In genomic region chr4:77073106-77073858, GRCh38 we compare ENCODE assay signal across 8 cellular contexts. TPM values are rescaled to one million over a fixed set of nuclear protein-coding genes. Genes with fewer than 3 reads are reported as not detected.
DNase-seq lines count a peak whose midpoint lies in the region; ATAC-seq, FAIRE-seq and TF ChIP-seq lines count a peak whose summit lies in the region.

No MANE protein-coding gene starts in this region.

- TF ChIP-seq EP300 in A549 (IDR thresholded peaks at IDR 0.05) (no peak), K562 (IDR thresholded peaks at IDR 0.05; ENCODE audit: low read length) (no peak)

- H3K4me3 ChIP-seq in A549 (peak overlapping the region; percentile 81; the same call in 1 of the 3 replicates), HEK293 (ENCODE audit: low read depth, low read length) (peak overlapping the region; percentile 93), K562 (peak overlapping the region; percentile 81)

- DNase-seq in A549 (ENCODE audit: low read depth in 1 of 2, low spot score in 1 of 2) (no peak), K562 (ENCODE audit: extremely low read depth in 1 of 4, low spot score in 3 of 4) (no peak), lung microvascular endothelial cell (ENCODE audit: low read depth in 2 of 2) (peak; percentile 7 to 26), NCI-H2227 treated with DMSO at 0.1 percent for 48 hours (lab: John Stamatoyannopoulos, UW) (no peak)
- DNase-seq in activated CD4-positive, alpha-beta T cell treated with anti-CD3 and anti-CD28 coated beads for 48 hours = no peak
- no peak for DNase-seq in stimulated activated naive CD4-positive, alpha-beta T cell (lab: John Stamatoyannopoulos, UW)

- peaks cover 78% of the 10 kb centered on the region for H3K79me2 ChIP-seq in K562 (ENCODE audit: control insufficient read depth, insufficient read depth, low read length)

- POLR2A ChIA-PET in A549 (lab: Yijun Ruan, JAX) = no interaction called here
- POLR2A ChIA-PET in HEK293 (lab: Yijun Ruan, JAX) = interaction anchor here (0.7 to 3.3 kb wide), 3 partner anchors 17 to 84 kb away, joined by 3 to 19 read pairs (median 4); partner anchors contain the start of gene CCNG2
- POLR2A ChIA-PET in K562 (lab: Yijun Ruan, JAX) = interaction anchor here (1.2 to 1.4 kb wide), 3 partner anchors 8 to 81 kb away, joined by 3 to 5 read pairs (median 3); no protein-coding TSS in a partner anchor

- H3K4me1 ChIP-seq in A549 = peaks cover 26% of the 10 kb centered on the region; the same call in 2 of the 3 replicates
- H3K4me1 ChIP-seq in HEK293 (ENCODE audit: control insufficient read depth, insufficient read depth, low read length) = no peaks in the 10 kb centered on the region
- H3K4me1 ChIP-seq in K562 (replicated peaks in 1 of 2; ENCODE audit: control insufficient read depth in 2 of 2, insufficient read depth in 2 of 2, low read length in 2 of 2) = peaks cover 3% of the 10 kb centered on the region in 2 experiments; a peak in 2 of 5 replicates

- no peak for TF ChIP-seq RAD21 in A549 (conservative IDR thresholded peaks at IDR 0.05 in 1 of 2, IDR thresholded peaks at IDR 0.05 in 1 of 2)
- TF ChIP-seq RAD21 in K562 (CRISPR knock-in tag; conservative IDR thresholded peaks at IDR 0.05 in 1 of 2, IDR thresholded peaks at IDR 0.05 in 1 of 2) = no peak

- H3K9me1 ChIP-seq in K562 (ENCODE audit: control insufficient read depth, insufficient read depth, low read length) = no peaks in the 10 kb centered on the region

- intact Hi-C loops in K562 (cut with micrococcal nuclease) = no loop called here

- no peak for ATAC-seq in A549
- ATAC-seq in K562 = peak; percentile 11; the same call in 1 of the 3 replicates
- ATAC-seq in GM21576 (IDR thresholded peaks at IDR 0.05; ENCODE audit: unreplicated experiment) = no peak

- in situ Hi-C loops in K562 (cut with MboI) = no loop called here

- WGBS in A549 (ENCODE audit: missing lambda C conversion rate) = 33% methylated on average over 3 of the region's 3 CpGs
- WGBS in K562 (ENCODE audit: insufficient coverage, low coverage, missing lambda C conversion rate) = 10% methylated on average over 3 of the region's 3 CpGs

- H3K36me3 ChIP-seq in HEK293 (ENCODE audit: control insufficient read depth in 2 of 2, insufficient read depth in 1 of 2, low read length in 2 of 2) (no peaks in the 10 kb centered on the region), K562 (ENCODE audit: control insufficient read depth, insufficient read depth, low read length) (peaks cover 2% of the 10 kb centered on the region; the same call in 1 of the 3 replicates)

- FAIRE-seq in A549 (lab: Jason Lieb, UNC) (no peak), K562 (lab: Jason Lieb, UNC) (peak; percentile 49)

- H2AFZ ChIP-seq in K562 (ENCODE audit: low read depth, low read length) = no peak overlapping the region

- BruUV-seq in K562 (replicated peaks; lab: Mats Ljungman, UMichigan) = no TSS peak

- TF ChIP-seq POLR2A in A549 (IDR thresholded peaks at IDR 0.05; ENCODE audit: low read length) (no peak), K562 (conservative IDR thresholded peaks at IDR 0.05) (no peak)

- CTCF ChIA-PET in A549 (lab: Yijun Ruan, JAX) (interaction anchor here (0.9 kb wide), 1 partner anchor 642 kb away, joined by 4 read pairs; no protein-coding TSS in a partner anchor), HEK293 (lab: Yijun Ruan, JAX) (interaction anchor here (1.2 to 1.5 kb wide), 2 partner anchors 28 to 130 kb away, joined by 4 to 7 read pairs; no protein-coding TSS in a partner anchor), K562 (lab: Yijun Ruan, JAX; ENCODE audit: low intra/inter-chr PET ratio) (no interaction called here)

- TF ChIP-seq CTCF in A549 (IDR thresholded peaks at IDR 0.05) = no peak
- no peak for TF ChIP-seq CTCF in HEK293 (tag by site-specific recombination; IDR thresholded peaks at IDR 0.05)
- TF ChIP-seq CTCF in K562 (IDR thresholded peaks at IDR 0.05 in 2 of 3, conservative IDR thresholded peaks at IDR 0.05 in 1 of 3; ENCODE audit: insufficient read depth in 2 of 3, low read depth in 1 of 3, low read length in 3 of 3) = no peak

- peak overlapping the region; percentile 94 for H3K4me2 ChIP-seq in A549
- H3K4me2 ChIP-seq in K562 (ENCODE audit: insufficient read depth, low read length) = peak overlapping the region; percentile 99

- peak overlapping the region; percentile 38 to 99; a peak in 3 of 4 replicates for H3K9ac ChIP-seq in K562 (ENCODE audit: insufficient read depth in 1 of 2, low read depth in 2 of 2, low read length in 2 of 2)

- H3K27me3 ChIP-seq in K562 (ENCODE audit: control insufficient read depth in 2 of 2, insufficient read depth in 2 of 2, low read length in 2 of 2) = no peaks in the 10 kb centered on the region

- H4K20me1 ChIP-seq in K562 (replicated peaks; ENCODE audit: control insufficient read depth, insufficient read depth, low read length) = peaks cover 19% of the 10 kb centered on the region

- H3K9me3 ChIP-seq in A549 (no peaks in the 10 kb centered on the region), HEK293 (ENCODE audit: control insufficient read depth, insufficient read depth, low read depth, low read length) (no peaks in the 10 kb centered on the region), K562 (replicated peaks; ENCODE audit: control insufficient read depth, insufficient read depth, low read depth, low read length) (peaks cover 4% of the 10 kb centered on the region)

- H3K27ac ChIP-seq in A549 (no peak overlapping the region), HEK293 (ENCODE audit: extremely low read depth, low read depth, low read length) (no peak overlapping the region), K562 (ENCODE audit: extremely low read depth, low read depth, low read length) (peak overlapping the region; percentile 53)

TF ChIP-seq in A549, 52 proteins besides CTCF, POLR2A, EP300 and RAD21 (continues in another document):
- TF ChIP-seq HOXA7 (CRISPR knock-in tag; IDR thresholded peaks at IDR 0.05) (no peak), USF2 (IDR thresholded peaks at IDR 0.05) (no peak), HEYL (CRISPR knock-in tag; IDR thresholded peaks at IDR 0.05) (no peak)

TF ChIP-seq in HEK293, 187 proteins besides CTCF, POLR2A, EP300 and RAD21 (continues in another document):
- TF ChIP-seq ZBTB8A (tag by site-specific recombination; IDR thresholded peaks at IDR 0.05) = no peak
- TF ChIP-seq ZNF791 (tag by site-specific recombination; IDR thresholded peaks at IDR 0.05) = no peak

TF ChIP-seq in K562, 482 proteins besides CTCF, POLR2A, EP300 and RAD21:
- TF ChIP-seq MEF2A (IDR thresholded peaks at IDR 0.05; ENCODE audit: control insufficient read depth, low read depth, low read length) = no peak
- 0 out of 4 replicates have a peak, but pooled peaks of 1 of the 2 experiments have one; percentile 16 for TF ChIP-seq MNT (conservative IDR thresholded peaks at IDR 0.05)

RNA-seq across cellular contexts. Expression of gene CCNI, which starts 2.5 kb away (rescaled TPM):
- polyA plus RNA-seq in A549 (2011; rRNA removed) (116 and 117 TPM in 2 replicates), A549 (2017; fragmentation: RNase III; extraction: RNeasy Plus Mini Kit Qiagen cat#74134 plus additional on column Dnase treatment) (68.8 to 79.0 TPM (median 73.8 TPM) in 3 replicates), K562 (2011; rRNA removed) (131 and 145 TPM in 2 replicates), K562 (2014; fragmentation: Illumina TruSeq; extraction: Trizol) (155 and 159 TPM in 2 replicates), K562 (2014; fragmentation: Nextera tagmentation; extraction: Ambion mirVana) (10 to 100 TPM; 43.3 to 60.2 TPM), K562 (2014; rRNA removed) (56.9 and 59.3 TPM in 2 replicates)
- polyA plus RNA-seq in A549 (2012; cell fraction: cytosol; rRNA removed) = 28.0 and 37.5 TPM in 2 replicates
- 8.4 and 10.6 TPM in 2 replicates for polyA plus RNA-seq in A549 (2012; cell fraction: nucleus; rRNA removed)
- 315 and 353 TPM in 2 replicates for polyA minus RNA-seq in A549 (2011; rRNA and poly(A)+ RNA removed)
- total RNA-seq in K562 (2011; cell fraction: chromatin; rRNA removed; ENCODE audit: low replicate concordance) = 61.5 and 108 TPM in 2 replicates
- 59.0 and 66.8 TPM in 2 replicates for total RNA-seq in K562 (2011; cell fraction: nucleolus; rRNA removed)
- 81.6 and 117 TPM in 2 replicates for total RNA-seq in K562 (2011; cell fraction: nucleoplasm; rRNA removed)
- total RNA-seq in K562 (2014; rRNA removed) (49.8 and 63.9 TPM in 2 replicates), K562 (2014; rRNA removed; fragmentation: Illumina TruSeq; extraction: Trizol) (103 and 111 TPM in 2 replicates), K562 (2015; rRNA removed; fragmentation: Illumina TruSeq; extraction: Trizol) (96.4 and 98.5 TPM in 2 replicates), K562 (2021) (150 and 158 TPM in 2 replicates), lung microvascular endothelial cell (62.1 and 80.6 TPM in 2 replicates)
- polyA plus RNA-seq in K562 (2011; cell fraction: cytosol; rRNA removed) = 69.6 and 115 TPM in 2 replicates
- polyA plus RNA-seq in K562 (2011; cell fraction: nucleus; rRNA removed) = 40.9 and 50.4 TPM in 2 replicates
- polyA plus RNA-seq in K562 (2012) = 173 and 178 TPM in 2 replicates
- polyA minus RNA-seq in K562 (2011; rRNA and poly(A)+ RNA removed) = 398 and 462 TPM in 2 replicates
- 192 and 200 TPM in 2 replicates for polyA minus RNA-seq in K562 (2011; cell fraction: cytosol; rRNA and poly(A)+ RNA removed)
- polyA minus RNA-seq in K562 (2011; cell fraction: nucleus; rRNA and poly(A)+ RNA removed) = 31.0 and 74.8 TPM in 2 replicates

Comparison
In these comparisons a context has a peak if more than half of its experiments do, and no peak if none do; other contexts are left out.
1. DNase-seq: peak in lung microvascular endothelial cell (2 of 2); none in A549 (0 of 2), K562 (0 of 4), NCI-H2227 treated with DMSO at 0.1 percent for 48 hours (single experiment), activated CD4-positive, alpha-beta T cell treated with anti-CD3 and anti-CD28 coated beads for 48 hours (single experiment) and stimulated activated naive CD4-positive, alpha-beta T cell (0 of 6).
2. Peak in every context shown above with its lines, with median percentiles within 50 percentile points of each other: H3K4me3 ChIP-seq.